Comparison of ENCODE assay signal across 10 cellular contexts in genomic region chr2:169072163-169072925, GRCh38. TPM values are rescaled to one million over a fixed set of nuclear protein-coding genes. Genes with fewer than 3 reads are reported as not detected.
DNase-seq lines count a peak whose midpoint lies in the region; ATAC-seq, FAIRE-seq and TF ChIP-seq lines count a peak whose summit lies in the region.
"Had no signal": no experiment of that assay in that cellular context is flagged by ENCODE, and none has a peak within 500 bp of the region (broad histone marks: within the 10 kb centered on the region; RNA-seq: fewer than 3 reads in every experiment).

No MANE protein-coding gene starts in this region.

- no peaks in the 10 kb centered on the region for H3K4me1 ChIP-seq in ovary (ENCODE audit: insufficient read depth)
- H3K4me1 ChIP-seq: gastrocnemius medialis had no signal

- H3K4me1 Mint-ChIP-seq in stimulated activated naive CD8-positive, alpha-beta T cell treated with anti-CD3 and anti-CD28 coated beads, Interleukin-15, Interleukin-2, amounts not matched to agents 100 ng/mL and 50 ng/mL, for 24 hours (ENCODE audit: low read depth): peaks cover 57% of the 10 kb centered on the region
- H3K4me1 Mint-ChIP-seq in HFFc6 (ENCODE audit: low read depth): no peaks in the 10 kb centered on the region

- peak overlapping the region; percentile 94 for H3K27ac ChIP-seq in HL-60 (replicated peaks)
- H3K27ac ChIP-seq in ovary: no peak overlapping the region
- H3K27ac ChIP-seq in WERI-Rb-1: no peak overlapping the region
- H3K27ac ChIP-seq: gastrocnemius medialis had no signal

- H3K9me3 ChIP-seq in ovary (no peaks in the 10 kb centered on the region), WERI-Rb-1 (ENCODE audit: severe bottlenecking) (no peaks in the 10 kb centered on the region)
- H3K9me3 ChIP-seq: gastrocnemius medialis had no signal

- intact Hi-C loops in ovary (cut with DNase I): no loop called here

- H3K36me3 Mint-ChIP-seq in stimulated activated naive CD8-positive, alpha-beta T cell treated with anti-CD3 and anti-CD28 coated beads, Interleukin-15, Interleukin-2, amounts not matched to agents 100 ng/mL and 50 ng/mL, for 24 hours (ENCODE audit: low read depth): peaks cover 9% of the 10 kb centered on the region
- no peaks in the 10 kb centered on the region for H3K36me3 Mint-ChIP-seq in HFFc6 (ENCODE audit: low read depth)
- H3K36me3 Mint-ChIP-seq: CD8-positive, alpha-beta T cell had no signal

- no peak for TF ChIP-seq EP300 in ovary (IDR thresholded peaks at IDR 0.05)

- WGBS in ovary, 3 donors: 32 to 63% (median 35%) methylated on average over 4 of the region's 4 CpGs

- no peak for TF ChIP-seq POLR2A in ovary (IDR thresholded peaks at IDR 0.05)

- DNase-seq in stimulated activated naive CD8-positive, alpha-beta T cell treated with anti-CD3 and anti-CD28 coated beads, Interleukin-15, Interleukin-2, amounts not matched to agents 100 U/mL and 50 U/mL, for 24 hours: no peak
- DNase-seq in HL-60 (ENCODE audit: low read depth in 1 of 2, low spot score in 1 of 2) (peak; percentile 68 to 76), HFFc6 (no peak), NCI-H69 (lab: John Stamatoyannopoulos, UW) (no peak), ovary (no peak), WERI-Rb-1 (no peak)
- DNase-seq: CD8-positive, alpha-beta T cell; gastrocnemius medialis had no signal

- H3K4me3 Mint-ChIP-seq in stimulated activated naive CD8-positive, alpha-beta T cell treated with anti-CD3 and anti-CD28 coated beads, Interleukin-15, Interleukin-2, amounts not matched to agents 100 ng/mL and 50 ng/mL, for 24 hours: peak overlapping the region; percentile 6
- H3K4me3 Mint-ChIP-seq in HFFc6: no peak overlapping the region
- H3K4me3 Mint-ChIP-seq: CD8-positive, alpha-beta T cell had no signal

- H3K4me3 ChIP-seq in HL-60 (replicated peaks; ENCODE audit: insufficient read depth, low read length) (no peak overlapping the region), ovary (no peak overlapping the region), WERI-Rb-1 (ENCODE audit: low read depth, low read length) (no peak overlapping the region)
- H3K4me3 ChIP-seq: gastrocnemius medialis had no signal

- peak overlapping the region; percentile 86 for H3K27ac Mint-ChIP-seq in stimulated activated naive CD8-positive, alpha-beta T cell treated with anti-CD3 and anti-CD28 coated beads, Interleukin-15, Interleukin-2, amounts not matched to agents 100 ng/mL and 50 ng/mL, for 24 hours
- H3K27ac Mint-ChIP-seq in HFFc6: no peak overlapping the region
- H3K27ac Mint-ChIP-seq: CD8-positive, alpha-beta T cell had no signal

- H3K9me3 Mint-ChIP-seq in stimulated activated naive CD8-positive, alpha-beta T cell treated with anti-CD3 and anti-CD28 coated beads, Interleukin-15, Interleukin-2, amounts not matched to agents 100 ng/mL and 50 ng/mL, for 24 hours: no peaks in the 10 kb centered on the region
- peaks cover 45% of the 10 kb centered on the region for H3K9me3 Mint-ChIP-seq in HFFc6
- H3K9me3 Mint-ChIP-seq: CD8-positive, alpha-beta T cell had no signal

- FAIRE-seq in colon (lab: Jason Lieb, UNC): peak; percentile 21

- H3K27me3 ChIP-seq in HL-60 (ENCODE audit: insufficient read depth, poor library complexity, severe bottlenecking) (no peaks in the 10 kb centered on the region), ovary (no peaks in the 10 kb centered on the region), WERI-Rb-1 (ENCODE audit: insufficient read depth, low read depth, severe bottlenecking) (peaks cover 9% of the 10 kb centered on the region)
- H3K27me3 ChIP-seq: gastrocnemius medialis had no signal

- H3K36me3 ChIP-seq in ovary (no peaks in the 10 kb centered on the region), WERI-Rb-1 (no peaks in the 10 kb centered on the region)
- H3K36me3 ChIP-seq: gastrocnemius medialis had no signal

- TF ChIP-seq CTCF in HL-60 (IDR thresholded peaks at IDR 0.05; ENCODE audit: insufficient read depth, low read length) (no peak), HFFc6 (IDR thresholded peaks at IDR 0.05) (no peak), ovary (IDR thresholded peaks at IDR 0.05) (no peak), WERI-Rb-1 (IDR thresholded peaks at IDR 0.05; ENCODE audit: low read depth, low read length) (no peak)

- H3K27me3 Mint-ChIP-seq in stimulated activated naive CD8-positive, alpha-beta T cell treated with anti-CD3 and anti-CD28 coated beads, Interleukin-15, Interleukin-2, amounts not matched to agents 100 ng/mL and 50 ng/mL, for 24 hours: no peaks in the 10 kb centered on the region
- no peaks in the 10 kb centered on the region; the same call in 1 of the 2 replicates for H3K27me3 Mint-ChIP-seq in HFFc6 (ENCODE audit: insufficient read depth)

- ATAC-seq in stimulated activated naive CD8-positive, alpha-beta T cell treated with anti-CD3 and anti-CD28 coated beads, Interleukin-15, Interleukin-2, amounts not matched to agents 100 U/mL and 50 U/mL, for 24 hours: no peak
- ATAC-seq: CD8-positive, alpha-beta T cell had no signal

RNA-seq across cellular contexts. Expression of gene DHRS9, which starts 3.0 kb away (rescaled TPM):
- total RNA-seq in HFFc6 (2021; fragmentation: NEBNext Ultra II Directional; extraction: Animal tissue kit (Norgen Biotek cat#: 25700)): not detected
- total RNA-seq in ovary: 1 to 10 TPM in 1 of 7 donors, under 1 TPM in 5, not detected in 1; 0.23 to 1.6 (median 0.30) TPM
- 10 to 100 TPM in 1 of 2 donors, under 1 TPM in 1; 0.54 to 19.5 TPM for polyA plus RNA-seq in ovary
- total RNA-seq: CD8-positive, alpha-beta T cell had no signal

RNA-seq across cellular contexts. Expression of gene ABCB11, which starts 41.2 kb away (rescaled TPM):
- under 1 TPM in 1 of 6 experiments, not detected in 5; 0.02 TPM for total RNA-seq in HFFc6 (2021; fragmentation: NEBNext Ultra II Directional; extraction: Animal tissue kit (Norgen Biotek cat#: 25700))
- total RNA-seq in ovary: under 1 TPM in 3 of 7 donors, not detected in 4; under 0.01 to 0.05 (median 0.03) TPM
- under 1 TPM; 0.02 to 0.18 TPM for polyA plus RNA-seq in ovary
- total RNA-seq: CD8-positive, alpha-beta T cell had no signal

Comparison
In these comparisons a context has a peak if more than half of its experiments do, and no peak if none do; other contexts are left out.
1. DNase-seq: peak in HL-60 (2 of 2); none in stimulated activated naive CD8-positive, alpha-beta T cell treated with anti-CD3 and anti-CD28 coated beads, Interleukin-15, Interleukin-2, amounts not matched to agents 100 U/mL and 50 U/mL, for 24 hours (single experiment), HFFc6 (single experiment), NCI-H69 (single experiment), ovary (0 of 5) and WERI-Rb-1 (single experiment).